8 cellular contexts compared by ENCODE assay signal in the genomic region with DNA sequence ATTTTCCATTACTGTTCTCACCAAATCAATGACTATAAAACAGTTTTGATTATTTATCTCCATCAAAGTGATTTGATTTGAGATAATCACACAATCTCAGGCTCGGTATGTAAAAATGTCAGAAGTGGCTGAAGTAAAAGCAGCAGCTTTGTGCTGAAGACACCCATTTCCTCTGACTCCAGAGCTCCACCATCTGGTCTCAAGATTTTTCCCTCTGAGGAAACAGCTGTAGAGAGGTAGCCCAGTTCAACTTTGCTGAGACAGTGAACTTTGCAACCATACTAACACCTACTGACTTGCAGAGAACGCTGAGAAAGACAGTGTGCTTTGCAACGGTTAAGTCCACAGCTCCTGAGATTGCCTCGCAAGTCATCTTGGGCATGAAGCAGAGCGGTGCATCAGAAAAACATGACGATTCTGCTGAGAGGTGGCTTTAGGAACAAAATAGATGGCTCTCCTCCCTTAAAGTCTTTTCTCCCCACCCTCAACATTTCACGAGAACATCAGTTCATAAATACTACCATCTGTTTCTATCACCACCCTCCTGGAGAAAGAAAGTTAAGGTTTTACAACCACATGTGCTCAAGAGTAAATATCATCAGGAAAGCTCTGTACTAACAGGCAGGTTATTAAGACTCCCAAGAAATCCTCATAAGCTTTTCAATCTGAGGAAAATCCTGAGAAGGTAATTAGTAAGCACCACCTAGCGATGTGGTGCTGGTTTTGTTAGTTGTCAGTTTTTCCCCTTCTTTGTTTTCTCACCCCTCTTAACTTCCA.
A peak's percentile ranks its signal among the peaks of the same experiment; 100 is the strongest.
DNase-seq lines count a peak whose midpoint lies in the region; ATAC-seq and TF ChIP-seq lines count a peak whose summit lies in the region.

No MANE protein-coding gene starts in this region.

- DNase-seq in AG09309 (ENCODE audit: low read depth) (no peak), GM04504 (ENCODE audit: low read depth) (peak; percentile 48), NOMO-1 (lab: John Stamatoyannopoulos, UW; ENCODE audit: unreplicated experiment in 2 of 2) (peak; percentile 21 to 53), brain microvascular endothelial cell (peak; percentile 48), islet precursor cell (peak; percentile 80), NCI-H187 (lab: John Stamatoyannopoulos, UW) (no peak)
- DNase-seq in stimulated activated naive CD8-positive, alpha-beta T cell treated with anti-CD3 and anti-CD28 coated beads, Interleukin-15, amount 100 ng/mL, for 72 hours = peak in 1 of 2 donors; percentile 8

- H3K4me1 Mint-ChIP-seq in stimulated activated naive CD8-positive, alpha-beta T cell treated with anti-CD3 and anti-CD28 coated beads, Interleukin-15, amount 100 ng/mL, for 72 hours = peaks cover 48% of the 10 kb centered on the region

- H3K4me3 Mint-ChIP-seq in stimulated activated naive CD8-positive, alpha-beta T cell treated with anti-CD3 and anti-CD28 coated beads, Interleukin-15, amount 100 ng/mL, for 72 hours = no peak overlapping the region

- peak overlapping the region in 1 of 2 donors; percentile 82 for H3K27ac Mint-ChIP-seq in stimulated activated naive CD8-positive, alpha-beta T cell treated with anti-CD3 and anti-CD28 coated beads, Interleukin-15, amount 100 ng/mL, for 72 hours

- H3K4me3 ChIP-seq in AG09309 (ENCODE audit: control insufficient read depth, low read depth, low read length) = no peak overlapping the region
- no peak overlapping the region for H3K4me3 ChIP-seq in brain microvascular endothelial cell (ENCODE audit: low read depth, low read length)

- TF ChIP-seq CTCF in AG09309 (IDR thresholded peaks at IDR 0.05; ENCODE audit: control insufficient read depth, insufficient read depth, low read depth, low read length, missing control alignments) (peak; percentile 67), brain microvascular endothelial cell (IDR thresholded peaks at IDR 0.05; ENCODE audit: low read depth, low read length, missing control alignments) (peak; percentile 81)

- H3K27me3 ChIP-seq in brain microvascular endothelial cell (replicated peaks) = no peaks in the 10 kb centered on the region

- in situ Hi-C loops in brain microvascular endothelial cell (cut with HindIII; ENCODE audit: low pct_ligation_motif_present, low sequenced_read_pairs) = no loop called here

- no peaks in the 10 kb centered on the region for H3K9me3 Mint-ChIP-seq in stimulated activated naive CD8-positive, alpha-beta T cell treated with anti-CD3 and anti-CD28 coated beads, Interleukin-15, amount 100 ng/mL, for 72 hours

- no peaks in the 10 kb centered on the region for H3K27me3 Mint-ChIP-seq in stimulated activated naive CD8-positive, alpha-beta T cell treated with anti-CD3 and anti-CD28 coated beads, Interleukin-15, amount 100 ng/mL, for 72 hours

- H3K27ac ChIP-seq in brain microvascular endothelial cell = no peak overlapping the region

- peaks cover 18% of the 10 kb centered on the region for H3K36me3 ChIP-seq in brain microvascular endothelial cell (replicated peaks)

- peak; percentile 68 for ATAC-seq in stimulated activated naive CD8-positive, alpha-beta T cell treated with anti-CD3 and anti-CD28 coated beads, Interleukin-15, amount 100 ng/mL, for 72 hours
- ATAC-seq in HG02840 (IDR thresholded peaks at IDR 0.05; ENCODE audit: low FRiP score, unreplicated experiment) = no peak

Comparison
In these comparisons a context has a peak if more than half of its experiments do, and no peak if none do; other contexts are left out.
1. DNase-seq: peak in GM04504 (single experiment), NOMO-1 (2 of 2), brain microvascular endothelial cell (single experiment) and islet precursor cell (single experiment); none in AG09309 (single experiment) and NCI-H187 (0 of 2).